1 cellular context compared by ENCODE assay signal in genomic region chr6:29977425-29977727, GRCh38.
TF ChIP-seq lines count a peak whose summit lies in the region.

No MANE protein-coding gene starts in this region.

TF ChIP-seq in HCT116, 20 proteins besides CTCF, POLR2A, EP300 and RAD21 (continued from another document):
- TF ChIP-seq ELF1 (IDR thresholded peaks at IDR 0.05; ENCODE audit: borderline replicate concordance, low read depth) (no peak), ZBTB33 (IDR thresholded peaks at IDR 0.05; ENCODE audit: extremely low read depth, insufficient replicate concordance, low read length) (no peak), SRF (IDR thresholded peaks at IDR 0.05; ENCODE audit: low read depth) (no peak), REST (IDR thresholded peaks at IDR 0.05; ENCODE audit: low read depth) (no peak), SP1 (IDR thresholded peaks at IDR 0.05; ENCODE audit: low read depth) (no peak), POLR2AphosphoS5 (IDR thresholded peaks at IDR 0.05; ENCODE audit: low read depth, low read length) (no peak)
